ENCODE assay signal across 8 cellular contexts in the genomic region with DNA sequence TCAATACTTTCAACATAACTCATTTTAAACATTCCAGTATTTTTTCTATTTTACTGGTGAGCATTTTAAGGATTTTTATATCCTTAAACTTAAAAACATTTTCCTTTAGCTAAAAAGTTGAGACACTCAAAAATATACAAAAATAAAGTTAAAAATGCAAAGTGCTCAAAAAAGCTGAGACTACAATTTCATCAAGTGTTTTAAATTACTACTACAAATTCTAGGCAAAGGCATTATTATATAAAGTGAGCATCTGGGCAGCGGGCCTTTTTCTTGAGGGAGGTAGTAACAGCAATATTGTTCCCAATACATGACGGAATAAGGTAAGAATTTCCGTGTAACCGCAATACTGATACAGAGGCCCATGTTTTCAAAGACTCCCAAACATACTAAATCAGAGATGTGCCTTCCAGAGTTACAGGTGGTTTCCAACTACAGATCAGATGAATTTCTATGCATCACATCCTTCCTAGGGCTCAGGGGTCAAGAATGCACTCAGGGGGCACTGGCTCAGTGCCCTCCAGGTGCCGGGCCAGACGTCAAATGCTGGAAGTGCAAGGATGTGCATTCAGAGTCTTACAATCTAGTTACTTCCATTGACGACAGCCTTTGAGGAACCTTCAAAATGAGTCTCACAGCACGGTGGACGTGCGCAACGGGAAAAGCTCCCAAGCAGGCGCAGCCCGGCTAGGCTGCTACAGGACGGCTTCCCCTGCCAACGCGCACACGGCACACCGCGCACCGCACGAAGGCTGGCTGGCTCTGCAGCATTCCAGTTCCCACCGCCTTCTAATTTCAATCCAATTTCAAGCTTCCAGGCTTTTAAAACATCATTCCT. TPM values are rescaled to one million over a fixed set of nuclear protein-coding genes. Genes with fewer than 3 reads are reported as not detected.
DNase-seq lines count a peak whose midpoint lies in the region; ATAC-seq and TF ChIP-seq lines count a peak whose summit lies in the region.

No MANE protein-coding gene starts in this region.

- peak overlapping the region; percentile 100 for H3K4me3 Mint-ChIP-seq in activated naive CD8-positive, alpha-beta T cell treated with anti-CD3 and anti-CD28 coated beads for 36 hours

- H3K9me2 ChIP-seq in PC-9 (ENCODE audit: insufficient read depth), result no peaks in the 10 kb centered on the region

- H3K27ac Mint-ChIP-seq in activated naive CD8-positive, alpha-beta T cell treated with anti-CD3 and anti-CD28 coated beads for 36 hours, result peak overlapping the region; percentile 97

- H3K36me3 Mint-ChIP-seq in activated naive CD8-positive, alpha-beta T cell treated with anti-CD3 and anti-CD28 coated beads for 36 hours, result peaks cover 26% of the 10 kb centered on the region

- CTCF ChIA-PET in PC-9 (lab: Charles Lee), result no interaction called here

- POLR2A ChIA-PET in PC-9 (lab: Charles Lee; ENCODE audit: unreplicated experiment), result no interaction called here

- H3K79me2 ChIP-seq in PC-9 (ENCODE audit: low read depth) (peaks cover 48% of the 10 kb centered on the region), parathyroid adenoma (peaks cover 9% of the 10 kb centered on the region)

- no peak for TF ChIP-seq CTCF in PC-9 (conservative IDR thresholded peaks at IDR 0.05)
- no peak for TF ChIP-seq CTCF in parathyroid adenoma (IDR thresholded peaks at IDR 0.05)

- H3K4me3 ChIP-seq in PC-9 (peak overlapping the region; percentile 74), parathyroid adenoma (ENCODE audit: low read depth, low read length) (peak overlapping the region; percentile 59)

- H3K36me3 ChIP-seq in PC-9 (ENCODE audit: low read depth) (0 out of 2 replicates have a peak, but pooled peaks cover 3% of the 10 kb centered on the region), parathyroid adenoma (ENCODE audit: control insufficient read depth, insufficient read depth, low read length) (no peaks in the 10 kb centered on the region)

- H3K9me3 ChIP-seq in PC-9 (ENCODE audit: insufficient read depth, low read depth) (no peaks in the 10 kb centered on the region), parathyroid adenoma (ENCODE audit: control insufficient read depth, low read length) (no peaks in the 10 kb centered on the region)

- H2AFZ ChIP-seq in PC-9 (peak overlapping the region; percentile 81), parathyroid adenoma (peak overlapping the region; percentile 78)

- H3K27ac ChIP-seq in PC-9 (peak overlapping the region; percentile 34), parathyroid adenoma (peak overlapping the region; percentile 68)

- H3K27me3 Mint-ChIP-seq in activated naive CD8-positive, alpha-beta T cell treated with anti-CD3 and anti-CD28 coated beads for 36 hours, result no peaks in the 10 kb centered on the region

- H3K4me2 ChIP-seq in PC-9 (peak overlapping the region; percentile 99), parathyroid adenoma (ENCODE audit: low read length) (peak overlapping the region; percentile 86)

- ATAC-seq in HG03064 (IDR thresholded peaks at IDR 0.05; ENCODE audit: low read depth, unreplicated experiment) (peak; percentile 24), Right ventricle myocardium superior (ENCODE audit: poor library complexity) (peak; percentile 71)

- peaks cover 11% of the 10 kb centered on the region for H4K20me1 ChIP-seq in PC-9 (ENCODE audit: insufficient read depth)

- peak overlapping the region; percentile 14 for H3K9ac ChIP-seq in parathyroid adenoma

- peaks cover 34% of the 10 kb centered on the region for H3K4me1 ChIP-seq in PC-9 (replicated peaks; ENCODE audit: insufficient read depth)
- peaks cover 10% of the 10 kb centered on the region for H3K4me1 ChIP-seq in parathyroid adenoma

- H3K9me3 Mint-ChIP-seq in activated naive CD8-positive, alpha-beta T cell treated with anti-CD3 and anti-CD28 coated beads for 36 hours, result no peaks in the 10 kb centered on the region

- intact Hi-C loops in PC-9 (cut with micrococcal nuclease; ENCODE audit: unreplicated experiment) (loop anchor here (1.0 kb wide), 1 partner anchor 20 kb away; a partner anchor contains a TSS), Right ventricle myocardium superior (cut with DNase I) (no loop called here)

- H3F3A ChIP-seq in PC-9 (ENCODE audit: insufficient read depth, low read depth), result peaks cover 25% of the 10 kb centered on the region; the same call in 1 of the 2 replicates

- H3K27me3 ChIP-seq in PC-9 (ENCODE audit: insufficient read depth, low read depth) (no peaks in the 10 kb centered on the region), parathyroid adenoma (ENCODE audit: control insufficient read depth, insufficient read depth, low read length) (no peaks in the 10 kb centered on the region)

- BruUV-seq in PC-9 (replicated peaks; lab: Mats Ljungman, UMichigan), result TSS peak; percentile 79

- H3K4me1 Mint-ChIP-seq in activated naive CD8-positive, alpha-beta T cell treated with anti-CD3 and anti-CD28 coated beads for 36 hours, result peaks cover 35% of the 10 kb centered on the region

- DNase-seq in NCI-H748 (lab: John Stamatoyannopoulos, UW; ENCODE audit: unreplicated experiment) (peak; percentile 57), NCI-H748 treated with DMSO at 0.1 percent for 48 hours (lab: John Stamatoyannopoulos, UW) (no peak), PC-9 (peak; percentile 7 to 60), Right ventricle myocardium superior (peak; percentile 66), inferior parietal cortex (ENCODE audit: extremely low spot score) (no peak)
- DNase-seq in activated naive CD8-positive, alpha-beta T cell treated with anti-CD3 and anti-CD28 coated beads for 36 hours, result peak; percentile 42

RNA-seq across cellular contexts. Expression of a gene that starts 1.7 kb away (rescaled TPM):
- 20.8 and 21.7 TPM in 2 replicates for total RNA-seq in PC-9 (2021)
- 10 to 100 TPM; 72.7 to 79.8 TPM for total RNA-seq in activated naive CD8-positive, alpha-beta T cell treated with anti-CD3 and anti-CD28 coated beads for 36 hours
- 53.7 TPM for total RNA-seq in Right ventricle myocardium superior

RNA-seq across cellular contexts. Expression of a gene that starts 20.7 kb away (rescaled TPM):
- 9.8 and 12.5 TPM in 2 replicates for total RNA-seq in PC-9 (2021)
- 10 to 100 TPM; 20.8 to 21.0 TPM for total RNA-seq in activated naive CD8-positive, alpha-beta T cell treated with anti-CD3 and anti-CD28 coated beads for 36 hours
- total RNA-seq in Right ventricle myocardium superior, result 14.0 TPM

RNA-seq across cellular contexts. Expression of a gene that starts 20.8 kb away (rescaled TPM):
- total RNA-seq in PC-9 (2021) (54.2 and 66.5 TPM in 2 replicates), Right ventricle myocardium superior (9.0 TPM)
- total RNA-seq in activated naive CD8-positive, alpha-beta T cell treated with anti-CD3 and anti-CD28 coated beads for 36 hours, result 10 to 100 TPM; 29.0 to 29.7 TPM

RNA-seq across cellular contexts. Expression of a gene that starts 28.8 kb away (rescaled TPM):
- total RNA-seq in PC-9 (2021), result 1.4 and 1.5 TPM in 2 replicates
- total RNA-seq in activated naive CD8-positive, alpha-beta T cell treated with anti-CD3 and anti-CD28 coated beads for 36 hours, result 1 to 10 TPM; 2.0 TPM
- 0.75 TPM for total RNA-seq in Right ventricle myocardium superior

RNA-seq across cellular contexts. Expression of a gene that starts 28.8 kb away (rescaled TPM):
- 19.3 and 28.2 TPM in 2 replicates for total RNA-seq in PC-9 (2021)
- total RNA-seq in activated naive CD8-positive, alpha-beta T cell treated with anti-CD3 and anti-CD28 coated beads for 36 hours, result 10 to 100 TPM; 24.0 to 26.2 TPM
- total RNA-seq in Right ventricle myocardium superior, result 6.9 TPM

Comparison
In these comparisons a context has a peak if more than half of its experiments do, and no peak if none do; other contexts are left out.
1. DNase-seq: peak in NCI-H748 (single experiment), PC-9 (2 of 2), activated naive CD8-positive, alpha-beta T cell treated with anti-CD3 and anti-CD28 coated beads for 36 hours (single experiment) and Right ventricle myocardium superior (single experiment); none in NCI-H748 treated with DMSO at 0.1 percent for 48 hours (single experiment) and inferior parietal cortex (single experiment).